ENCODE assay signal across 14 cellular contexts in the genomic region with DNA sequence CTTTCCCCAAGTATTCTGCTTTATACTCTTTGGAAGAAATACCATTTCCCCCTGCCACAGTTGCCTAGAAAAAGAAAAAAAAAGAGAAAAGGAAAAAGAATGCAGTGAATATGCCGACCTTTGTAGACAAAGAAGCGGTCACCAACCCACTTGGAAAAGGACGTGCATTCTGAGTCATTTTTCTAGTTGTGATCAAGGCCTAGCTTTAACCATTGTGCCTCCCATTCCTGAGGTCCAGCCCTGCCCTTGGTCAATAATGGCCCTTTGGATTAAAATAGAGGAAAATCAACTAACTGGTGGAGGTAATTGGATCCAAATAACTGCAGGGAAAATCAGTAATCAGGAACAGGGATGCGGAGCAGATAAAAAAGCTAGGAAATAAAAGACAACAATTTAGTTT. TPM values are rescaled to one million over a fixed set of nuclear protein-coding genes. Genes with fewer than 3 reads are reported as not detected.
A peak's percentile ranks its signal among the peaks of the same experiment; 100 is the strongest.
DNase-seq lines count a peak whose midpoint lies in the region; ATAC-seq and TF ChIP-seq lines count a peak whose summit lies in the region.
"Had no signal": no experiment of that assay in that cellular context is flagged by ENCODE, and none has a peak within 500 bp of the region (broad histone marks: within the 10 kb centered on the region; RNA-seq: fewer than 3 reads in every experiment).

No MANE protein-coding gene starts in this region.

- no peak for TF ChIP-seq CTCF in neural crest cell (conservative IDR thresholded peaks at IDR 0.05)

- no peak overlapping the region for H3K4me3 Mint-ChIP-seq in CD4-positive, CD25-positive, alpha-beta regulatory T cell
- H3K4me3 Mint-ChIP-seq in activated CD8-positive, alpha-beta T cell treated with anti-CD3 and anti-CD28 coated beads, Interleukin-2, amount 10 ng/mL, durations not matched to agents 7 days and 5 days = no peak overlapping the region
- no peak overlapping the region for H3K4me3 Mint-ChIP-seq in neural crest cell

- H3K36me3 ChIP-seq in BLaER1 treated with 17β-estradiol and CSF1 and Interleukin-3, amounts not matched to agents 10 nM and 100 nM = no peaks in the 10 kb centered on the region
- no peaks in the 10 kb centered on the region for H3K36me3 ChIP-seq in CD4-positive, CD25-positive, alpha-beta regulatory T cell (ENCODE audit: control insufficient read depth, insufficient read depth, low read length)
- H3K36me3 ChIP-seq: sigmoid colon had no signal

- H3K27me3 Mint-ChIP-seq in CD4-positive, CD25-positive, alpha-beta regulatory T cell = no peaks in the 10 kb centered on the region
- no peaks in the 10 kb centered on the region for H3K27me3 Mint-ChIP-seq in activated CD8-positive, alpha-beta T cell treated with anti-CD3 and anti-CD28 coated beads, Interleukin-2, amount 10 ng/mL, durations not matched to agents 7 days and 5 days (ENCODE audit: low read depth)
- H3K27me3 Mint-ChIP-seq in neural crest cell (ENCODE audit: low read depth) = no peaks in the 10 kb centered on the region

- H4K20me1 ChIP-seq in BLaER1 treated with 17β-estradiol and CSF1 and Interleukin-3, amounts not matched to agents 10 nM and 100 nM = no peaks in the 10 kb centered on the region

- H3K36me3 Mint-ChIP-seq in CD4-positive, CD25-positive, alpha-beta regulatory T cell = no peaks in the 10 kb centered on the region
- H3K36me3 Mint-ChIP-seq in activated CD8-positive, alpha-beta T cell treated with anti-CD3 and anti-CD28 coated beads, Interleukin-2, amount 10 ng/mL, durations not matched to agents 7 days and 5 days (ENCODE audit: low read depth) = peaks cover 6% of the 10 kb centered on the region
- no peaks in the 10 kb centered on the region for H3K36me3 Mint-ChIP-seq in neural crest cell (ENCODE audit: low read depth)

- H3K9ac ChIP-seq in BLaER1 treated with 17β-estradiol and CSF1 and Interleukin-3, amounts not matched to agents 10 nM and 100 nM = peak overlapping the region in 4 of 11 experiments; percentile 16 to 86 (median 82); a peak in 5 of 22 replicates

- H3K9me3 Mint-ChIP-seq in CD4-positive, CD25-positive, alpha-beta regulatory T cell = peaks cover 0 to 3% (median 0%) of the 10 kb centered on the region in 7 donors
- no peaks in the 10 kb centered on the region for H3K9me3 Mint-ChIP-seq in activated CD8-positive, alpha-beta T cell treated with anti-CD3 and anti-CD28 coated beads, Interleukin-2, amount 10 ng/mL, durations not matched to agents 7 days and 5 days (ENCODE audit: insufficient read depth)
- no peaks in the 10 kb centered on the region for H3K9me3 Mint-ChIP-seq in neural crest cell

- peaks cover 17 to 95% (median 79%) of the 10 kb centered on the region in 10 experiments for H3K4me1 ChIP-seq in BLaER1 treated with 17β-estradiol and CSF1 and Interleukin-3, amounts not matched to agents 10 nM and 100 nM
- peaks cover 82% of the 10 kb centered on the region for H3K4me1 ChIP-seq in CD4-positive, CD25-positive, alpha-beta regulatory T cell (ENCODE audit: control insufficient read depth, insufficient read depth, low read length, poor library complexity, severe bottlenecking)

- no peak for DNase-seq in CD4-positive, CD25-positive, alpha-beta regulatory T cell
- DNase-seq in activated CD8-positive, alpha-beta T cell treated with anti-CD3 and anti-CD28 coated beads, Interleukin-2, amount 10 ng/mL, durations not matched to agents 7 days and 5 days = peak; percentile 13
- no peak for DNase-seq in neural crest cell (ENCODE audit: low read depth, low spot score)
- DNase-seq in DMS79 treated with DMSO at 0.1 percent for 48 hours (lab: John Stamatoyannopoulos, UW) = no peak
- no peak for DNase-seq in central memory CD4-positive, alpha-beta T cell
- no peak for DNase-seq in A172 (ENCODE audit: low spot score)
- DNase-seq: activated gamma-delta T cell; foreskin fibroblast; mesenchymal stem cell; sigmoid colon; stimulated activated CD4-positive, alpha-beta T cell treated with anti-CD3 and anti-CD28 coated beads, Interleukin-2, amount 100 ng/mL, for 24 hours; SW 1271 had no signal

- H3K4me1 Mint-ChIP-seq in CD4-positive, CD25-positive, alpha-beta regulatory T cell = peaks cover 53 to 90% (median 71%) of the 10 kb centered on the region in 4 donors
- peaks cover 77% of the 10 kb centered on the region for H3K4me1 Mint-ChIP-seq in activated CD8-positive, alpha-beta T cell treated with anti-CD3 and anti-CD28 coated beads, Interleukin-2, amount 10 ng/mL, durations not matched to agents 7 days and 5 days (ENCODE audit: low read depth)
- H3K4me1 Mint-ChIP-seq in neural crest cell = peaks cover 23% of the 10 kb centered on the region

- POLR2A ChIA-PET in activated CD8-positive, alpha-beta T cell treated with anti-CD3 and anti-CD28 coated beads, Interleukin-2, amount 10 ng/mL, durations not matched to agents 7 days and 5 days (lab: Charles Lee) = no interaction called here

- CTCF ChIA-PET in activated CD8-positive, alpha-beta T cell treated with anti-CD3 and anti-CD28 coated beads, Interleukin-2, amount 10 ng/mL, durations not matched to agents 7 days and 5 days (lab: Charles Lee) = interaction anchor here (1.7 to 3.5 kb wide), 2 partner anchors 27 to 29 kb away, joined by 5 to 20 read pairs; no protein-coding TSS in a partner anchor

- peak overlapping the region in 6 of 11 experiments; percentile 74 to 92 (median 78); a peak in 11 of 22 replicates for H3K4me2 ChIP-seq in BLaER1 treated with 17β-estradiol and CSF1 and Interleukin-3, amounts not matched to agents 10 nM and 100 nM

- H3K9me3 ChIP-seq in BLaER1 treated with 17β-estradiol and CSF1 and Interleukin-3, amounts not matched to agents 10 nM and 100 nM (replicated peaks in 1 of 11) = no peaks in the 10 kb centered on the region
- H3K9me3 ChIP-seq in CD4-positive, CD25-positive, alpha-beta regulatory T cell (ENCODE audit: control insufficient read depth in 2 of 2, low read length in 2 of 2) = no peaks in the 10 kb centered on the region
- H3K9me3 ChIP-seq: sigmoid colon had no signal

- H3K27me3 ChIP-seq in BLaER1 treated with 17β-estradiol and CSF1 and Interleukin-3, amounts not matched to agents 10 nM and 100 nM = no peaks in the 10 kb centered on the region
- no peaks in the 10 kb centered on the region for H3K27me3 ChIP-seq in CD4-positive, CD25-positive, alpha-beta regulatory T cell (ENCODE audit: control insufficient read depth, insufficient read depth, low read length)
- H3K27me3 ChIP-seq: sigmoid colon had no signal

- H3K27ac Mint-ChIP-seq in CD4-positive, CD25-positive, alpha-beta regulatory T cell = peak overlapping the region in 2 of 3 donors; percentile 21 to 51
- no peak overlapping the region for H3K27ac Mint-ChIP-seq in activated CD8-positive, alpha-beta T cell treated with anti-CD3 and anti-CD28 coated beads, Interleukin-2, amount 10 ng/mL, durations not matched to agents 7 days and 5 days
- H3K27ac Mint-ChIP-seq in neural crest cell (ENCODE audit: unreplicated experiment) = peak overlapping the region; percentile 64

- peak overlapping the region in 7 of 11 experiments; percentile 15 to 96 (median 90); a peak in 13 of 22 replicates for H3K27ac ChIP-seq in BLaER1 treated with 17β-estradiol and CSF1 and Interleukin-3, amounts not matched to agents 10 nM and 100 nM
- no peak overlapping the region for H3K27ac ChIP-seq in CD4-positive, CD25-positive, alpha-beta regulatory T cell (ENCODE audit: insufficient read depth, low read length, poor library complexity, severe bottlenecking)
- H3K27ac ChIP-seq: RWPE1 had no signal

- no peak overlapping the region for H3K4me3 ChIP-seq in BLaER1 treated with 17β-estradiol and CSF1 and Interleukin-3, amounts not matched to agents 10 nM and 100 nM
- no peak overlapping the region for H3K4me3 ChIP-seq in CD4-positive, CD25-positive, alpha-beta regulatory T cell (ENCODE audit: low read depth, low read length)
- H3K4me3 ChIP-seq: sigmoid colon had no signal

- ATAC-seq in CD4-positive, CD25-positive, alpha-beta regulatory T cell (ENCODE audit: low read depth in 2 of 2) = no peak
- ATAC-seq in activated CD8-positive, alpha-beta T cell treated with anti-CD3 and anti-CD28 coated beads, Interleukin-2, amount 10 ng/mL, durations not matched to agents 7 days and 5 days = no peak

RNA-seq across cellular contexts. Expression of gene S1PR1, which starts 24.8 kb away (rescaled TPM):
- 191 TPM for total RNA-seq in CD4-positive, CD25-positive, alpha-beta regulatory T cell
- polyA plus RNA-seq in CD4-positive, CD25-positive, alpha-beta regulatory T cell = 100 to 1,000 TPM; 131 to 165 (median 151) TPM
- 10 to 100 TPM; 72.8 to 76.5 TPM for total RNA-seq in activated CD8-positive, alpha-beta T cell treated with anti-CD3 and anti-CD28 coated beads, Interleukin-2, amount 10 ng/mL, durations not matched to agents 7 days and 5 days
- 20.9 and 21.6 TPM in 2 replicates for total RNA-seq in neural crest cell
- 0.50 and 0.91 TPM in 2 replicates for total RNA-seq in A172 (2014; rRNA removed; shearing (Covaris generic))

Comparison
In these comparisons a context has a peak if more than half of its experiments do, and no peak if none do; other contexts are left out.
1. RNA of gene S1PR1, which starts 24.8 kb away (total RNA-seq): 191 TPM in CD4-positive, CD25-positive, alpha-beta regulatory T cell (single experiment), 72.8 to 76.5 TPM in activated CD8-positive, alpha-beta T cell treated with anti-CD3 and anti-CD28 coated beads, Interleukin-2, amount 10 ng/mL, durations not matched to agents 7 days and 5 days and 20.9 to 21.6 TPM in neural crest cell; 0.50 to 0.91 TPM in A172; every median in the first group is over 10 times any median in the second.